14 cellular contexts compared by ENCODE assay signal in genomic region chr19:30202060-30202600, GRCh38.
"Had no signal": no experiment of that assay in that cellular context is flagged by ENCODE, and none has a peak within 500 bp of the region (broad histone marks: within the 10 kb centered on the region; RNA-seq: fewer than 3 reads in every experiment).

No MANE protein-coding gene starts in this region.

- H3K36me3 Mint-ChIP-seq: naive B cell had no signal

- H3K36me3 ChIP-seq: colonic mucosa, gastrocnemius medialis, heart right ventricle, neutrophil had no signal

- H3K4me3 Mint-ChIP-seq: naive B cell had no signal

- H3K4me1 Mint-ChIP-seq: naive B cell had no signal

- H3K27me3 ChIP-seq: colonic mucosa, gastrocnemius medialis, neutrophil had no signal

- H3K4me1 ChIP-seq: colonic mucosa, gastrocnemius medialis, heart right ventricle had no signal

- H3K9me3 ChIP-seq: colonic mucosa, neutrophil had no signal

- H3K4me3 ChIP-seq: colonic mucosa, gastrocnemius medialis, heart right ventricle had no signal

- DNase-seq: colonic mucosa; effector CD8-positive, alpha-beta T cell; gastrocnemius medialis; heart right ventricle; hypothalamus; kidney glomerular epithelial cell; mesendoderm; naive B cell; right cardiac atrium; small intestine; stimulated activated CD4-positive, alpha-beta T cell treated with anti-CD3 and anti-CD28 coated beads, Interleukin-12 subunit alpha, Interleukin-12 subunit beta, amount 100 ng/mL, for 4 hours; stimulated activated naive CD4-positive, alpha-beta T cell; trophoblast cell had no signal

- H3K27ac ChIP-seq: colonic mucosa, gastrocnemius medialis, heart right ventricle, neutrophil had no signal
